In the genomic region with DNA sequence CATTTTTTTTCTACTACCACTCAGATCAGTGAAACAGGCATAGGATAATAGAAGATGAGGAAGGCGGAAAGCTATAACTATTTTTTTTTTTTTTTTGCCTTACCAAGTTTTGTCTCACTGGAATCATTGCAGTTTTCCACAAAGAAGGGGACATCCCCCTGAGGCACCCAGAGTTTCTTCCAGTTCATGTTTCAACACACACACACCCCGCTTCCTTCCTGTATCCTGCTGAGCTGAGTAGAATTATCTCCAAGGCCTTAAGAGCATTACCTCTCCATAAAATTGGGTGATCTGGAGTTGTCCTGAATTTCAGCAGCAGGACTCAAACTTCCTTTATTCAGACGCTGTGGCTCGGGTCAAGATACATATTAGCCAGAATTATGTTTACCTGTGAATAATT, we compare ENCODE assay signal across 13 cellular contexts.
"Had no signal": no experiment of that assay in that cellular context is flagged by ENCODE, and none has a peak within 500 bp of the region (broad histone marks: within the 10 kb centered on the region; RNA-seq: fewer than 3 reads in every experiment).

No MANE protein-coding gene starts in this region.

- ATAC-seq: left lung, lower lobe of right lung, sciatic nerve had no signal

- H3K36me3 ChIP-seq: left lung, lower lobe of right lung had no signal

- H3K4me3 ChIP-seq: left lung, lower lobe of right lung had no signal

- H3K27ac ChIP-seq: left lung, lower lobe of right lung had no signal

- H3K27me3 ChIP-seq: left lung had no signal

- H3K27ac Mint-ChIP-seq: endodermal cell; memory B cell; natural killer cell treated with Interleukin-12 subunit alpha and Interleukin-12 subunit beta and Interleukin-15 and Interleukin-18, amount 100 ng/mL, for 72 hours; type B pancreatic cell had no signal

- H3K4me3 Mint-ChIP-seq: endodermal cell; memory B cell; natural killer cell treated with Interleukin-12 subunit alpha and Interleukin-12 subunit beta and Interleukin-15 and Interleukin-18, amount 100 ng/mL, for 72 hours; type B pancreatic cell had no signal

- H3K4me1 ChIP-seq: left lung, lower lobe of right lung had no signal

- H3K9me3 Mint-ChIP-seq: endodermal cell; memory B cell; natural killer cell treated with Interleukin-12 subunit alpha and Interleukin-12 subunit beta and Interleukin-15 and Interleukin-18, amount 100 ng/mL, for 72 hours had no signal

- H3K36me3 Mint-ChIP-seq: memory B cell; natural killer cell treated with Interleukin-12 subunit alpha and Interleukin-12 subunit beta and Interleukin-15 and Interleukin-18, amount 100 ng/mL, for 72 hours; type B pancreatic cell had no signal

- DNase-seq: effector CD4-positive, alpha-beta T cell; endodermal cell; foreskin melanocyte; islet precursor cell; left lung; lower lobe of right lung; midbrain; posterior cingulate gyrus; stimulated activated naive CD4-positive, alpha-beta T cell had no signal

- H3K9me3 ChIP-seq: left lung, lower lobe of right lung had no signal
